ENCODE assay signal across 20 cellular contexts in the genomic region with DNA sequence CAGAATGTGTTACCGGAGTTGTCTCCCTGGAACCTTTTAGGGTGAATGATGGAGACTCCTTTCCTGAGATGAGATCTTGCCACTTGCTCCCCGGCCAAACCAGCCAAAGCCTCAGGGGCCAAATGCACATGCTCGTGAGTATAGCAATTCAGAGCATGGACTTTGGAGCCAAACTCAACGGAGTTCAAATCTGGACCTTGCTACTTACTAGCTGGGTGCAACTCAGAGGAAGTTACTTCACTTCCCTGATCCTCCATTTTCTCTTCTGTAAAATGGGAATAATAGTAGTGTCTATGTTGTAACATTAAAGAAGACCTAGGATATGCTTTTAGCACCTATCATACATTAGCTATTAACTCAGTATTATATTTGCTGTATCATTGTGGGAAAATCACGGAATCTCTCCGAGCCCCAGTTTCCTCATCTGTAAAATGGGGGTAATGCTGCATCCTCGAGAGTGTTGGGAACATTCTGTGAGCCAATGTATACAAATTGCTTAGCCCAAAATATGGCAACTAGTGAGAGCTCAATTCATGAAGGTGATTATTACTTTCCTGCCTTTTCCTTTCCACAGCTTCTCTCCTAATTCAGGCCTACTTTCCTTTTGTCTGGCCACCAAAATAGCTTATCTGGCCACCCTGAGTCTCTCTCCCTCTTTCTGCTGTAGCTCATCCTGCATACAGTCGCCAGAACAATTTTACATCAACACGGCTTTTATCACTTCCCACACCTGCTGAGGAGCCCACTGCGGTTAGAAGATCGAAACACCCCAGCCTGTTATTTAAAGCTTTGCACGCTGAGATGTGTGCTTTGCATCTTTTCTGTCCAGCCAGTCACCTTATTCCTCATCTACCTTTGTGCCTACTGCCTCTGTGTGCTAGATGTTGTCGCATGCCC.
"Had no signal": no experiment of that assay in that cellular context is flagged by ENCODE, and none has a peak within 500 bp of the region (broad histone marks: within the 10 kb centered on the region; RNA-seq: fewer than 3 reads in every experiment).

No MANE protein-coding gene starts in this region.

- H3K27me3 Mint-ChIP-seq: activated naive CD4-positive, alpha-beta T cell treated with anti-CD3 and anti-CD28 coated beads, Interleukin-2, amount 10 ng/mL, durations not matched to agents 7 days and 5 days had no signal

- H3K27ac Mint-ChIP-seq: activated CD8-positive, alpha-beta memory T cell treated with anti-CD3 and anti-CD28 coated beads, Interleukin-2, amount 10 ng/mL, durations not matched to agents 7 days and 5 days; activated naive CD4-positive, alpha-beta T cell treated with anti-CD3 and anti-CD28 coated beads, Interleukin-2, amount 10 ng/mL, durations not matched to agents 7 days and 5 days; activated T-cell treated with anti-CD3 and anti-CD28 coated beads, Interleukin-2, amount 50 U/mL, for 24 hours; naive B cell had no signal

- ATAC-seq: activated CD8-positive, alpha-beta memory T cell treated with anti-CD3 and anti-CD28 coated beads, Interleukin-2, amount 10 ng/mL, durations not matched to agents 7 days and 5 days; left cardiac atrium had no signal

- H3K36me3 ChIP-seq: ascending aorta, neutrophil, tibial artery, uterus had no signal

- H3K36me3 Mint-ChIP-seq: activated CD8-positive, alpha-beta memory T cell treated with anti-CD3 and anti-CD28 coated beads, Interleukin-2, amount 10 ng/mL, durations not matched to agents 7 days and 5 days; activated naive CD4-positive, alpha-beta T cell treated with anti-CD3 and anti-CD28 coated beads, Interleukin-2, amount 10 ng/mL, durations not matched to agents 7 days and 5 days; naive B cell had no signal

- H3K27ac ChIP-seq: ascending aorta, epithelial cell of prostate, neutrophil, tibial artery, uterus had no signal

- H3K27me3 ChIP-seq: ascending aorta, tibial artery, uterus had no signal

- H3K4me3 ChIP-seq: ascending aorta, tibial artery, uterus had no signal

- H3K4me1 ChIP-seq: ascending aorta, uterus had no signal

- H3K4me1 Mint-ChIP-seq: activated CD8-positive, alpha-beta memory T cell treated with anti-CD3 and anti-CD28 coated beads, Interleukin-2, amount 10 ng/mL, durations not matched to agents 7 days and 5 days; activated naive CD4-positive, alpha-beta T cell treated with anti-CD3 and anti-CD28 coated beads, Interleukin-2, amount 10 ng/mL, durations not matched to agents 7 days and 5 days; naive B cell had no signal

- H3K9me3 ChIP-seq: ascending aorta, neutrophil, tibial artery, uterus had no signal

- H3K9me3 Mint-ChIP-seq: activated naive CD4-positive, alpha-beta T cell treated with anti-CD3 and anti-CD28 coated beads, Interleukin-2, amount 10 ng/mL, durations not matched to agents 7 days and 5 days; activated T-cell treated with anti-CD3 and anti-CD28 coated beads, Interleukin-2, amount 50 U/mL, for 24 hours had no signal

- FAIRE-seq: bronchial epithelial cell had no signal

- H3K4me3 Mint-ChIP-seq: activated CD8-positive, alpha-beta memory T cell treated with anti-CD3 and anti-CD28 coated beads, Interleukin-2, amount 10 ng/mL, durations not matched to agents 7 days and 5 days; activated naive CD4-positive, alpha-beta T cell treated with anti-CD3 and anti-CD28 coated beads, Interleukin-2, amount 10 ng/mL, durations not matched to agents 7 days and 5 days; activated T-cell treated with anti-CD3 and anti-CD28 coated beads, Interleukin-2, amount 50 U/mL, for 24 hours; naive B cell had no signal

- DNase-seq: activated CD4-positive, alpha-beta T cell treated with anti-CD3 and anti-CD28 coated beads for 1 hour; activated CD4-positive, alpha-beta T cell treated with anti-CD3 and anti-CD28 coated beads, Interleukin-2, amount 50 U/mL, for 4 hours; activated CD8-positive, alpha-beta memory T cell treated with anti-CD3 and anti-CD28 coated beads, Interleukin-2, amount 10 ng/mL, durations not matched to agents 7 days and 5 days; activated naive CD4-positive, alpha-beta T cell treated with anti-CD3 and anti-CD28 coated beads, Interleukin-2, amount 10 ng/mL, durations not matched to agents 7 days and 5 days; activated T-cell treated with anti-CD3 and anti-CD28 coated beads, Interleukin-2, amount 50 U/mL, for 24 hours; foreskin melanocyte; head of caudate nucleus; left cardiac atrium; mammary epithelial cell; naive B cell; posterior cingulate gyrus; stimulated activated CD4-positive, alpha-beta T cell treated with anti-CD3 and anti-CD28 coated beads, Interleukin-15, amount 100 ng/mL, for 24 hours; stimulated activated CD4-positive, alpha-beta T cell treated with anti-CD3 and anti-CD28 coated beads, Interleukin-4, amount 100 ng/mL, for 1 hour; stimulated activated naive CD4-positive, alpha-beta T cell; tibial artery; uterus had no signal
